In the genomic region with DNA sequence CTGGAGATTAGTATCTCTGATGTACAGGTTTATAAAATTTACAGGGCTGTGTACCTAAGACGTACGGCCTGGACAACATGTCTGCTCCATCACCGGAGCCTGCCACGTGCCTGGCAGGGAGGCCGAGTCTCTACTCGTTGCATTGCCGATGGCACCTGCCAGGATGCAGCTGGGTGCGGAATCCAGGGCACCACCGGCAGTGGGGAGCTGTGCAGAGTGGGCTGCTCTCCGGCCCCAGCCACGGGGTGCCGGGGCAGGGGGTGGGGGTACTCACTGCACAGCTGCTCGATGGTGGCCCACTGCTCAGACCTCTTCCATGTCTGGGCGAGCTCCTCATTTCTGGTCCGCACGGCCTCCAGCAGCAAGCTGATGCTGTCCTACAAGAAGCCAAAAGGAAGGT, we compare ENCODE assay signal across 1 cellular context.
TF ChIP-seq lines count a peak whose summit lies in the region.

No MANE protein-coding gene starts in this region.

TF ChIP-seq in A549, 52 proteins besides CTCF, POLR2A, EP300 and RAD21 (continued from another document):
- TF ChIP-seq, protein P1, sequence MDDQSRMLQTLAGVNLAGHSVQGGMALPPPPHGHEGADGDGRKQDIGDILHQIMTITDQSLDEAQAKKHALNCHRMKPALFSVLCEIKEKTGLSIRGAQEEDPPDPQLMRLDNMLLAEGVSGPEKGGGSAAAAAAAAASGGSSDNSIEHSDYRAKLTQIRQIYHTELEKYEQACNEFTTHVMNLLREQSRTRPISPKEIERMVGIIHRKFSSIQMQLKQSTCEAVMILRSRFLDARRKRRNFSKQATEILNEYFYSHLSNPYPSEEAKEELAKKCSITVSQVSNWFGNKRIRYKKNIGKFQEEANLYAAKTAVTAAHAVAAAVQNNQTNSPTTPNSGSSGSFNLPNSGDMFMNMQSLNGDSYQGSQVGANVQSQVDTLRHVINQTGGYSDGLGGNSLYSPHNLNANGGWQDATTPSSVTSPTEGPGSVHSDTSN (IDR thresholded peaks at IDR 0.05): no peak
- no peak for TF ChIP-seq HDAC2 (IDR thresholded peaks at IDR 0.05)
- TF ChIP-seq EHF (CRISPR knock-in tag; IDR thresholded peaks at IDR 0.05): no peak
- TF ChIP-seq, protein P2, sequence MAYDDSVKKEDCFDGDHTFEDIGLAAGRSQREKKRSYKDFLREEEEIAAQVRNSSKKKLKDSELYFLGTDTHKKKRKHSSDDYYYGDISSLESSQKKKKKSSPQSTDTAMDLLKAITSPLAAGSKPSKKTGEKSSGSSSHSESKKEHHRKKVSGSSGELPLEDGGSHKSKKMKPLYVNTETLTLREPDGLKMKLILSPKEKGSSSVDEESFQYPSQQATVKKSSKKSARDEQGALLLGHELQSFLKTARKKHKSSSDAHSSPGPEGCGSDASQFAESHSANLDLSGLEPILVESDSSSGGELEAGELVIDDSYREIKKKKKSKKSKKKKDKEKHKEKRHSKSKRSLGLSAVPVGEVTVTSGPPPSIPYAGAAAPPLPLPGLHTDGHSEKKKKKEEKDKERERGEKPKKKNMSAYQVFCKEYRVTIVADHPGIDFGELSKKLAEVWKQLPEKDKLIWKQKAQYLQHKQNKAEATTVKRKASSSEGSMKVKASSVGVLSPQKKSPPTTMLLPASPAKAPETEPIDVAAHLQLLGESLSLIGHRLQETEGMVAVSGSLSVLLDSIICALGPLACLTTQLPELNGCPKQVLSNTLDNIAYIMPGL (CRISPR knock-in tag; IDR thresholded peaks at IDR 0.05; ENCODE audit: borderline replicate concordance): no peak
- no peak for TF ChIP-seq FOXS1 (CRISPR knock-in tag; IDR thresholded peaks at IDR 0.05)
